21 cellular contexts compared by ENCODE assay signal in the genomic region with DNA sequence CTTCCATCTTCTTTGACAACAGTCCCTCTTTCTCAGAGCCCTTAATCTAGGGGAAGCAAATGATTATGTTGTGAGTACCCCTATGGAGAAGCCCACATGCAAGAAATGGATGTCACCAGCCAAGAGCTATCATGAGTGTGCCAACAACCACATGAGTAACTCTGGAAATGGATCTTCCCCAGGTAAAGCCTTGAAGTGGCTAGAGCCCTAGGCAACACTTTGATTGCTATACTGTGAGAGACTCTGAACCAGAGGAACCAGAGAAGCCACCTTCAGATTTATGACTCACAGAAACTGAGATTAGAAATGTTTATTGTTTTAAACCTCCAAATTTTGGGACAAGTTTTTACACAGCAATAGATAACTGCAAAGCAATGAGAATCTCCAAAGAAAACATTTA.
"Had no signal": no experiment of that assay in that cellular context is flagged by ENCODE, and none has a peak within 500 bp of the region (broad histone marks: within the 10 kb centered on the region; RNA-seq: fewer than 3 reads in every experiment).

No MANE protein-coding gene starts in this region.

- H3K4me1 ChIP-seq: adrenal gland, ascending aorta, heart right ventricle, left ventricle myocardium inferior, prostate gland, right atrium auricular region had no signal

- H3K27me3 ChIP-seq: adrenal gland, ascending aorta, heart right ventricle, neutrophil, ovary, right atrium auricular region had no signal

- H3K9me3 ChIP-seq: adrenal gland, ascending aorta, heart right ventricle, left ventricle myocardium inferior, neutrophil, ovary, prostate gland, right atrium auricular region had no signal

- DNase-seq: activated B cell treated with CpG ODN at 0.5 μM for 24 hours; activated CD4-positive, alpha-beta T cell treated with anti-CD3 and anti-CD28 coated beads for 4 hours; activated CD4-positive, alpha-beta T cell treated with anti-CD3 and anti-CD28 coated beads, Interleukin-2, amount 50 U/mL, for 48 hours; activated CD8-positive, alpha-beta memory T cell treated with anti-CD3 and anti-CD28 coated beads, Interleukin-2, amount 50 U/mL, for 48 hours; activated naive CD4-positive, alpha-beta T cell; activated T-cell treated with anti-CD3 and anti-CD28 coated beads, Interleukin-2, amount 50 U/mL, for 4 hours; adrenal gland; cerebellar nuclear complex; endodermal cell; heart right ventricle; kidney glomerular epithelial cell; left ventricle myocardium inferior; ovary; stimulated activated CD4-positive, alpha-beta T cell treated with anti-CD3 and anti-CD28 coated beads, Interleukin-4, amount 100 ng/mL, for 24 hours; stimulated activated naive CD4-positive, alpha-beta T cell treated with Interleukin-2 at 50 U/mL for 16 hours; T-helper 17 cell had no signal

- H3K36me3 ChIP-seq: adrenal gland, ascending aorta, heart right ventricle, left ventricle myocardium inferior, neutrophil, ovary, prostate gland, right atrium auricular region had no signal

- H3K27ac ChIP-seq: adrenal gland, ascending aorta, coronary artery, heart right ventricle, left ventricle myocardium inferior, neutrophil, ovary, prostate gland, right atrium auricular region had no signal

- H3K4me3 ChIP-seq: adrenal gland, ascending aorta, coronary artery, heart right ventricle, left ventricle myocardium inferior, ovary, prostate gland, right atrium auricular region had no signal
